ENCODE assay signal across 13 cellular contexts in the genomic region with DNA sequence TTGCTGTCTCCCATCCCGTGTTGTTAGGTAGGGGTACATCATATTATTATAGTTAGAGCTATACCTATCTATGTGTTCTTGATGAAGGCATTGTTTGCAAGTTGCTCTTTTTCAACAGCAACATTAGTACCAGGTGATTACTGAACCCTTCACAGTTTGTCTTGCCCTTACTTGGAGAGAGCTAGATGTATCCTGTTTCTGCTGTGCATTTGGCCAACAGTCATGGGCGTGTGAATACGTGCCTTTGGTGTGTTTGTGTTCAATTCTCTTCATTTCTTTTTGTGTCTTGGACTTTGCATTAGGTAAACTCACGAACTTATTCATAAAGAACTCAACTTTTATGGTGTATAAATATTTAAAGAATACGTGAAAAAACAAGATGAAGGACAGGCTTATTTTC. TPM values are rescaled to one million over a fixed set of nuclear protein-coding genes. Genes with fewer than 3 reads are reported as not detected.
DNase-seq lines count a peak whose midpoint lies in the region; ATAC-seq and TF ChIP-seq lines count a peak whose summit lies in the region.
"Had no signal": no experiment of that assay in that cellular context is flagged by ENCODE, and none has a peak within 500 bp of the region (broad histone marks: within the 10 kb centered on the region; RNA-seq: fewer than 3 reads in every experiment).

No MANE protein-coding gene starts in this region.

- POLR2A ChIA-PET in HEK293 (lab: Yijun Ruan, JAX), result no interaction called here

- no peaks in the 10 kb centered on the region for H3K36me3 ChIP-seq in HEK293 (ENCODE audit: control insufficient read depth in 2 of 2, insufficient read depth in 1 of 2, low read length in 2 of 2)
- H3K36me3 ChIP-seq in adrenal gland (replicated peaks in 1 of 2), result no peaks in the 10 kb centered on the region
- H3K36me3 ChIP-seq: WERI-Rb-1 had no signal

- TF ChIP-seq POLR2A in adrenal gland (IDR thresholded peaks at IDR 0.05), result no peak

- intact Hi-C loops in CD14-positive monocyte (cut with micrococcal nuclease) (loop anchor here in 1 of 2 donors (5.0 kb wide), 1 partner anchor 155 kb away; no protein-coding TSS in a partner anchor), adrenal gland (cut with DNase I) (no loop called here)

- H3K9me3 ChIP-seq in HEK293 (ENCODE audit: control insufficient read depth, insufficient read depth, low read depth, low read length), result no peaks in the 10 kb centered on the region
- no peaks in the 10 kb centered on the region for H3K9me3 ChIP-seq in adrenal gland (replicated peaks in 1 of 3)

- peaks cover 44% of the 10 kb centered on the region for H3K4me1 Mint-ChIP-seq in CD14-positive monocyte

- no peak for TF ChIP-seq CTCF in CD14-positive monocyte (IDR thresholded peaks at IDR 0.05)
- TF ChIP-seq CTCF in HEK293 (tag by site-specific recombination; IDR thresholded peaks at IDR 0.05), result no peak
- TF ChIP-seq CTCF in adrenal gland (IDR thresholded peaks at IDR 0.05), result no peak
- no peak for TF ChIP-seq CTCF in omental fat pad (IDR thresholded peaks at IDR 0.05)

- no peaks in the 10 kb centered on the region for H3K27me3 Mint-ChIP-seq in CD14-positive monocyte (ENCODE audit: low read depth in 3 of 3)

- H3K4me3 ChIP-seq in HEK293 (ENCODE audit: low read depth, low read length) (no peak overlapping the region), adrenal gland (no peak overlapping the region)

- H3K27ac ChIP-seq in HEK293 (ENCODE audit: extremely low read depth, low read depth, low read length), result no peak overlapping the region
- H3K27ac ChIP-seq in adrenal gland, result peak overlapping the region in 3 of 5 donors; percentile 38 to 75 (median 45)
- H3K27ac ChIP-seq: WERI-Rb-1 had no signal

- peak overlapping the region; percentile 93 to 99 (median 96) for H3K27ac Mint-ChIP-seq in CD14-positive monocyte

- peak overlapping the region in 1 of 2 donors; percentile 48 for H3K4me3 Mint-ChIP-seq in CD14-positive monocyte
- H3K4me3 Mint-ChIP-seq: CD8-positive, alpha-beta T cell had no signal

- H3K4me1 ChIP-seq in HEK293 (ENCODE audit: control insufficient read depth, insufficient read depth, low read length), result peaks cover 7% of the 10 kb centered on the region
- H3K4me1 ChIP-seq in adrenal gland (replicated peaks in 1 of 2), result peaks cover 18 to 22% of the 10 kb centered on the region in 2 donors

- no peak for ATAC-seq in omental fat pad (ENCODE audit: low FRiP score)

- H3K36me3 Mint-ChIP-seq in CD14-positive monocyte, result peaks cover 1 to 6% of the 10 kb centered on the region in 2 donors
- H3K36me3 Mint-ChIP-seq: CD8-positive, alpha-beta T cell had no signal

- WGBS in adrenal gland, 4 donors, result 62 to 76% (median 66%) methylated on average over 5 of the region's 5 CpGs

- H3K9me3 Mint-ChIP-seq in CD14-positive monocyte, result peaks cover 0 to 5% (median 0%) of the 10 kb centered on the region in 7 donors
- H3K9me3 Mint-ChIP-seq: CD8-positive, alpha-beta T cell had no signal

- CTCF ChIA-PET in HEK293 (lab: Yijun Ruan, JAX), result interaction anchor here (0.5 to 0.9 kb wide), 2 partner anchors 9 to 101 kb away, joined by 3 read pairs; no protein-coding TSS in a partner anchor

- no peaks in the 10 kb centered on the region for H3K27me3 ChIP-seq in adrenal gland

- DNase-seq in CD14-positive monocyte (ENCODE audit: low spot score) (no peak), adrenal gland (no peak), lung microvascular endothelial cell (ENCODE audit: low read depth in 2 of 2) (peak; percentile 23 to 37), omental fat pad (ENCODE audit: low spot score) (no peak), NCI-H187 (lab: John Stamatoyannopoulos, UW) (no peak), iPS-NIHi11 (ENCODE audit: low spot score) (no peak), NCI-H510A (lab: John Stamatoyannopoulos, UW) (no peak)
- DNase-seq: CD8-positive, alpha-beta T cell; H7; NCI-H2227 treated with DMSO at 0.1 percent for 48 hours; RPMI8226; WERI-Rb-1 had no signal

TF ChIP-seq in HEK293, 187 proteins besides CTCF, POLR2A, EP300 and RAD21:
- TF ChIP-seq, protein P1, sequence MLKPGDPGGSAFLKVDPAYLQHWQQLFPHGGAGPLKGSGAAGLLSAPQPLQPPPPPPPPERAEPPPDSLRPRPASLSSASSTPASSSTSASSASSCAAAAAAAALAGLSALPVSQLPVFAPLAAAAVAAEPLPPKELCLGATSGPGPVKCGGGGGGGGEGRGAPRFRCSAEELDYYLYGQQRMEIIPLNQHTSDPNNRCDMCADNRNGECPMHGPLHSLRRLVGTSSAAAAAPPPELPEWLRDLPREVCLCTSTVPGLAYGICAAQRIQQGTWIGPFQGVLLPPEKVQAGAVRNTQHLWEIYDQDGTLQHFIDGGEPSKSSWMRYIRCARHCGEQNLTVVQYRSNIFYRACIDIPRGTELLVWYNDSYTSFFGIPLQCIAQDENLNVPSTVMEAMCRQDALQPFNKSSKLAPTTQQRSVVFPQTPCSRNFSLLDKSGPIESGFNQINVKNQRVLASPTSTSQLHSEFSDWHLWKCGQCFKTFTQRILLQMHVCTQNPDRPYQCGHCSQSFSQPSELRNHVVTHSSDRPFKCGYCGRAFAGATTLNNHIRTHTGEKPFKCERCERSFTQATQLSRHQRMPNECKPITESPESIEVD (tag by site-specific recombination; IDR thresholded peaks at IDR 0.05), result peak; percentile 19; the same call in 1 of the 2 replicates
- TF ChIP-seq, protein P2, sequence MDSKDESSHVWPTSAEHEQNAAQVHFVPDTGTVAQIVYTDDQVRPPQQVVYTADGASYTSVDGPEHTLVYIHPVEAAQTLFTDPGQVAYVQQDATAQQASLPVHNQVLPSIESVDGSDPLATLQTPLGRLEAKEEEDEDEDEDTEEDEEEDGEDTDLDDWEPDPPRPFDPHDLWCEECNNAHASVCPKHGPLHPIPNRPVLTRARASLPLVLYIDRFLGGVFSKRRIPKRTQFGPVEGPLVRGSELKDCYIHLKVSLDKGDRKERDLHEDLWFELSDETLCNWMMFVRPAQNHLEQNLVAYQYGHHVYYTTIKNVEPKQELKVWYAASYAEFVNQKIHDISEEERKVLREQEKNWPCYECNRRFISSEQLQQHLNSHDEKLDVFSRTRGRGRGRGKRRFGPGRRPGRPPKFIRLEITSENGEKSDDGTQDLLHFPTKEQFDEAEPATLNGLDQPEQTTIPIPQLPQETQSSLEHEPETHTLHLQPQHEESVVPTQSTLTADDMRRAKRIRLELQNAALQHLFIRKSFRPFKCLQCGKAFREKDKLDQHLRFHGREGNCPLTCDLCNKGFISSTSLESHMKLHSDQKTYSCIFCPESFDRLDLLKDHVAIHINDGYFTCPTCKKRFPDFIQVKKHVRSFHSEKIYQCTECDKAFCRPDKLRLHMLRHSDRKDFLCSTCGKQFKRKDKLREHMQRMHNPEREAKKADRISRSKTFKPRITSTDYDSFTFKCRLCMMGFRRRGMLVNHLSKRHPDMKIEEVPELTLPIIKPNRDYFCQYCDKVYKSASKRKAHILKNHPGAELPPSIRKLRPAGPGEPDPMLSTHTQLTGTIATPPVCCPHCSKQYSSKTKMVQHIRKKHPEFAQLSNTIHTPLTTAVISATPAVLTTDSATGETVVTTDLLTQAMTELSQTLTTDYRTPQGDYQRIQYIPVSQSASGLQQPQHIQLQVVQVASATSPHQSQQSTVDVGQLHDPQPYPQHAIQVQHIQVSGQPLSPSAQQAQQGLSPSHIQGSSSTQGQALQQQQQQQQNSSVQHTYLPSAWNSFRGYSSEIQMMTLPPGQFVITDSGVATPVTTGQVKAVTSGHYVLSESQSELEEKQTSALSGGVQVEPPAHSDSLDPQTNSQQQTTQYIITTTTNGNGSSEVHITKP (tag by site-specific recombination; IDR thresholded peaks at IDR 0.05), result peak; percentile 44
- no peak for TF ChIP-seq ZNF37A (tag by site-specific recombination; IDR thresholded peaks at IDR 0.05)
- no peak for TF ChIP-seq ZNF501 (tag by site-specific recombination; IDR thresholded peaks at IDR 0.05)
TF ChIP-seq in HEK293: peak in this region for 2.

RNA-seq across cellular contexts. Expression of a gene that starts 14.3 kb away (rescaled TPM):
- polyA plus RNA-seq in CD14-positive monocyte, result 100 to 1,000 TPM; 120 to 136 TPM
- total RNA-seq in adrenal gland, result 10 to 100 TPM; 27.7 to 65.8 (median 50.9) TPM
- polyA plus RNA-seq in adrenal gland, result 10 to 100 TPM; 13.6 to 49.2 (median 17.9) TPM
- 40.3 and 55.8 TPM in 2 replicates for total RNA-seq in lung microvascular endothelial cell
- 10 to 100 TPM; 35.4 to 85.0 (median 45.9) TPM for total RNA-seq in omental fat pad

RNA-seq across cellular contexts. Expression of a gene that starts 54.6 kb away (rescaled TPM):
- polyA plus RNA-seq in CD14-positive monocyte (10 to 100 TPM; 18.3 to 27.6 TPM), adrenal gland (10 to 100 TPM; 28.1 to 88.3 (median 60.7) TPM)
- total RNA-seq in adrenal gland (10 to 100 TPM; 14.8 to 69.0 (median 54.4) TPM), lung microvascular endothelial cell (38.8 and 54.6 TPM in 2 replicates), omental fat pad (10 to 100 TPM; 59.6 to 87.8 (median 67.7) TPM)

Comparison
In these comparisons a context has a peak if more than half of its experiments do, and no peak if none do; other contexts are left out.
1. DNase-seq: peak in lung microvascular endothelial cell (2 of 2); none in CD14-positive monocyte (single experiment), adrenal gland (0 of 7), omental fat pad (single experiment), NCI-H187 (0 of 2), iPS-NIHi11 (single experiment) and NCI-H510A (single experiment).